In the genomic region with DNA sequence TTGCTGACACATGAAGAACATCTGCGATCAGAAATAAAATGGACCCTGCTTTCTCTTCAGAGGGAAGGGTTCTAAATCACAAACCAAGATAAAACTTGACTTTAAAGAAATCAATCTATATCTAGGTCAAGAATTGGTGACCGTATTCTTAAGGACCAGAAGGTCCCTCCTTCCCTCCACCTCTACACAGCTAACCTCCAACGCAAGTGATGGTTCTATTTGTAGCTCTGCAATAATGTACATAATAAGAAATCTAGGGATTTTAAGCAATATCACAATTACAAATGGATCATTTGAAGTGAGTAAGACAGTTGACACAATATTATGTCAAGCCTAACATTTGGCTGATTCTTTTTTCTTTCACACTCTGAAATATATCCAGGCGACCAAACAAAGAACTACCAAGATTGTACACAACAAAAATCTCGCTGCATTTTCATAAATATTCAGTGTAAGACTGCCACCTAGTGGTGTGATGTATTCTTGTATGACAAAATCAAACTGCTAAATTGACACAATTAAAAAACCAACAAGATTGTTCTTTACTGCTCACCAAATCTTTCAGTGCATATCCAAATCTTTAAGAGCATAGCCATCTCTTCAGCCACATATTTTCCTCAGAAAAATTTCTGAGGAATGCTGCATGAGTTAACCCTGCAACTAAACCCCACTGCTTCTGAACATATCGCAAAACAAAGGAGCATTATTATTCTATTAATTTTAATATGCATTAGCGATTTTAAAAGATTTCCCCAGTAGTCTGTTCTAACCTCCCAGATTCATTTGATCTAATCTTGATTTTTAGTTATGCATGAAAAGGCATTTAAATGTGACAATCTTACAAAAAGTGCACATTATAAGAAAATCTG, we compare ENCODE assay signal across 8 cellular contexts. TPM values are rescaled to one million over a fixed set of nuclear protein-coding genes. Genes with fewer than 3 reads are reported as not detected.
DNase-seq lines count a peak whose midpoint lies in the region; ATAC-seq, FAIRE-seq and TF ChIP-seq lines count a peak whose summit lies in the region.

No MANE protein-coding gene starts in this region.

- H3K79me2 ChIP-seq in Loucy (ENCODE audit: insufficient read depth, low read length) (no peaks in the 10 kb centered on the region), PC-3 (ENCODE audit: low read length) (no peaks in the 10 kb centered on the region)

- H3K27me3 ChIP-seq in Loucy (ENCODE audit: insufficient read depth, low read length, poor library complexity, severe bottlenecking): no peaks in the 10 kb centered on the region
- no peaks in the 10 kb centered on the region for H3K27me3 ChIP-seq in PC-3 (ENCODE audit: low read length)
- no peaks in the 10 kb centered on the region for H3K27me3 ChIP-seq in lung (ENCODE audit: control insufficient read depth, insufficient read depth)

- H3K4me2 ChIP-seq in A549 (peak overlapping the region; percentile 45), Loucy (ENCODE audit: low read depth, low read length, poor library complexity, severe bottlenecking) (no peak overlapping the region), PC-3 (ENCODE audit: low read length) (peak overlapping the region; percentile 10; the same call in 1 of the 2 replicates)

- TF ChIP-seq CTCF in A549 (IDR thresholded peaks at IDR 0.05) (peak; percentile 82), GM10248 (IDR thresholded peaks at IDR 0.05; ENCODE audit: control extremely low read depth, extremely low read depth, low read depth, missing control alignments) (peak; percentile 43), Loucy (conservative IDR thresholded peaks at IDR 0.05; ENCODE audit: low read length) (peak; percentile 74), PC-3 (conservative IDR thresholded peaks at IDR 0.05; ENCODE audit: low read depth, low read length) (peak; percentile 75), lung (IDR thresholded peaks at IDR 0.05; ENCODE audit: control extremely low read depth, extremely low read depth) (peak; percentile 58)

- TF ChIP-seq RAD21 in A549 (conservative IDR thresholded peaks at IDR 0.05 in 1 of 2, IDR thresholded peaks at IDR 0.05 in 1 of 2): peak; percentile 78 to 86

- H4K20me1 ChIP-seq in Loucy (ENCODE audit: insufficient read depth, low read length, poor library complexity, severe bottlenecking) (no peaks in the 10 kb centered on the region), PC-3 (ENCODE audit: low read length) (no peaks in the 10 kb centered on the region)

- H3F3A ChIP-seq in Loucy (ENCODE audit: low read depth): no peaks in the 10 kb centered on the region
- H3F3A ChIP-seq in PC-3 (ENCODE audit: low read length, unreplicated experiment): no peaks in the 10 kb centered on the region

- CTCF ChIA-PET in A549 (lab: Yijun Ruan, JAX) (interaction anchor here (0.6 to 2.3 kb wide), 14 partner anchors 9 to 794 kb away, joined by 3 to 8 read pairs (median 3); no protein-coding TSS in a partner anchor), GM10248 (lab: Yijun Ruan, JAX) (interaction anchor here (0.6 to 3.4 kb wide), 22 partner anchors 8 to 1115 kb away, joined by 3 to 18 read pairs (median 4); a partner anchor contains a TSS), PC-3 (lab: Charles Lee) (interaction anchor here (0.7 kb wide), 1 partner anchor 664 kb away, joined by 3 read pairs; no protein-coding TSS in a partner anchor)

- no peak overlapping the region for H3K27ac ChIP-seq in A549
- no peak overlapping the region for H3K27ac ChIP-seq in PC-3 (ENCODE audit: low read length)
- H3K27ac ChIP-seq in cingulate gyrus (ENCODE audit: low read depth, low read length): peak overlapping the region; percentile 20
- H3K27ac ChIP-seq in lung (ENCODE audit: low read depth in 1 of 2, low read length in 1 of 2): no peak overlapping the region

- H3K4me1 ChIP-seq in A549: no peaks in the 10 kb centered on the region
- peaks cover 10% of the 10 kb centered on the region for H3K4me1 ChIP-seq in Loucy (ENCODE audit: insufficient read depth, low read length, poor library complexity, severe bottlenecking)
- no peaks in the 10 kb centered on the region for H3K4me1 ChIP-seq in PC-3 (ENCODE audit: insufficient read depth, low read length)
- peaks cover 3 to 4% of the 10 kb centered on the region in 2 donors for H3K4me1 ChIP-seq in lung (ENCODE audit: control insufficient read depth in 2 of 2, insufficient read depth in 2 of 2, low read length in 2 of 2)

- no peak for TF ChIP-seq POLR2A in A549 (IDR thresholded peaks at IDR 0.05; ENCODE audit: low read length)

- H3K9me3 ChIP-seq in A549 (no peaks in the 10 kb centered on the region), Loucy (ENCODE audit: insufficient read depth, low read depth, low read length) (no peaks in the 10 kb centered on the region), PC-3 (ENCODE audit: low read length) (no peaks in the 10 kb centered on the region), lung (ENCODE audit: control insufficient read depth in 2 of 2, insufficient read depth in 1 of 2, low read length in 1 of 2) (peaks cover 0 to 1% of the 10 kb centered on the region in 2 donors)

- POLR2A ChIA-PET in A549 (lab: Yijun Ruan, JAX): no interaction called here
- POLR2A ChIA-PET in GM10248 (lab: Yijun Ruan, JAX): no interaction called here
- POLR2A ChIA-PET in PC-3 (lab: Charles Lee; ENCODE audit: unreplicated experiment): interaction anchor here (0.7 kb wide), 1 partner anchor 895 kb away, joined by 3 read pairs; no protein-coding TSS in a partner anchor

- peak; percentile 55 to 70; a peak in 5 of 6 replicates for ATAC-seq in A549
- ATAC-seq in PC-3: peak; percentile 46
- ATAC-seq in lung (ENCODE audit: insufficient read depth, low FRiP score): no peak
- no peak for ATAC-seq in HG03460 (IDR thresholded peaks at IDR 0.05; ENCODE audit: unreplicated experiment)

- no peaks in the 10 kb centered on the region for H3K9me2 ChIP-seq in Loucy (replicated peaks; ENCODE audit: low read depth, low read length)
- no peaks in the 10 kb centered on the region for H3K9me2 ChIP-seq in PC-3 (replicated peaks; ENCODE audit: low read length)

- WGBS in A549 (ENCODE audit: missing lambda C conversion rate): 39% methylated on average over 7 of the region's 7 CpGs
- WGBS in lung, 2 donors: 60 to 67% methylated on average over 7 of the region's 7 CpGs

- TF ChIP-seq EP300 in A549 (IDR thresholded peaks at IDR 0.05): no peak

- DNase-seq in A549 (ENCODE audit: low read depth in 1 of 2, low spot score in 1 of 2) (peak; percentile 39 to 69), GM10248 (ENCODE audit: extremely low spot score) (peak; percentile 52), PC-3 (peak; percentile 80), lung (ENCODE audit: low spot score) (no peak), islet precursor cell (no peak)

- intact Hi-C loops in PC-3 (cut with micrococcal nuclease): loop anchor here (1.0 to 5.0 kb wide), 6 partner anchors 79 to 793 kb away; no protein-coding TSS in a partner anchor

- H3K4me3 ChIP-seq in A549: no peak overlapping the region
- H3K4me3 ChIP-seq in Loucy (ENCODE audit: low read length, poor library complexity, severe bottlenecking): no peak overlapping the region
- no peak overlapping the region for H3K4me3 ChIP-seq in PC-3 (ENCODE audit: low read length)
- H3K4me3 ChIP-seq in lung: no peak overlapping the region

- H3K36me3 ChIP-seq in Loucy (ENCODE audit: insufficient read depth, low read length): no peaks in the 10 kb centered on the region
- H3K36me3 ChIP-seq in PC-3 (ENCODE audit: low read depth, low read length): no peaks in the 10 kb centered on the region
- H3K36me3 ChIP-seq in lung (ENCODE audit: control insufficient read depth in 2 of 2, insufficient read depth in 2 of 2, low read length in 2 of 2): peaks cover 0 to 4% of the 10 kb centered on the region in 2 donors

- H3K9ac ChIP-seq in Loucy (ENCODE audit: low read depth, low read length, poor library complexity, severe bottlenecking): no peak overlapping the region
- no peak overlapping the region for H3K9ac ChIP-seq in PC-3 (ENCODE audit: low read length)

- H2AFZ ChIP-seq in Loucy (ENCODE audit: low read length): no peak overlapping the region
- H2AFZ ChIP-seq in PC-3 (ENCODE audit: low read length): peak overlapping the region; percentile 50; the same call in 1 of the 2 replicates

- FAIRE-seq in A549 (lab: Jason Lieb, UNC): peak; percentile 84

- no TSS peak for BruUV-seq in PC-3 (replicated peaks; lab: Mats Ljungman, UMichigan)

TF ChIP-seq in A549, 52 proteins besides CTCF, POLR2A, EP300 and RAD21:
- TF ChIP-seq ZNF302 (CRISPR knock-in tag; IDR thresholded peaks at IDR 0.05) (no peak), NPAS2 (CRISPR knock-in tag; IDR thresholded peaks at IDR 0.05; ENCODE audit: borderline replicate concordance) (no peak), CHD4 (IDR thresholded peaks at IDR 0.05; ENCODE audit: borderline replicate concordance) (no peak), TP53 (CRISPR knock-in tag; IDR thresholded peaks at IDR 0.05) (no peak), GATA3 (IDR thresholded peaks at IDR 0.05; ENCODE audit: borderline replicate concordance) (no peak), HEYL (CRISPR knock-in tag; IDR thresholded peaks at IDR 0.05) (no peak), MAFK (IDR thresholded peaks at IDR 0.05; ENCODE audit: partially characterized antibody) (peak; percentile 80), KDM5A (IDR thresholded peaks at IDR 0.05) (no peak), NFE2L2 (conservative IDR thresholded peaks at IDR 0.05; ENCODE audit: low read length) (no peak), HOXB13 (CRISPR knock-in tag; IDR thresholded peaks at IDR 0.05; ENCODE audit: low read depth) (no peak), HOXA7 (CRISPR knock-in tag; IDR thresholded peaks at IDR 0.05) (no peak), SMC3 (IDR thresholded peaks at IDR 0.05) (peak; percentile 67), CHD2 (IDR thresholded peaks at IDR 0.05; ENCODE audit: low read length, partially characterized antibody) (no peak), ZFP36 (IDR thresholded peaks at IDR 0.05; ENCODE audit: borderline replicate concordance, partially characterized antibody) (no peak)
- TF ChIP-seq, protein P1, sequence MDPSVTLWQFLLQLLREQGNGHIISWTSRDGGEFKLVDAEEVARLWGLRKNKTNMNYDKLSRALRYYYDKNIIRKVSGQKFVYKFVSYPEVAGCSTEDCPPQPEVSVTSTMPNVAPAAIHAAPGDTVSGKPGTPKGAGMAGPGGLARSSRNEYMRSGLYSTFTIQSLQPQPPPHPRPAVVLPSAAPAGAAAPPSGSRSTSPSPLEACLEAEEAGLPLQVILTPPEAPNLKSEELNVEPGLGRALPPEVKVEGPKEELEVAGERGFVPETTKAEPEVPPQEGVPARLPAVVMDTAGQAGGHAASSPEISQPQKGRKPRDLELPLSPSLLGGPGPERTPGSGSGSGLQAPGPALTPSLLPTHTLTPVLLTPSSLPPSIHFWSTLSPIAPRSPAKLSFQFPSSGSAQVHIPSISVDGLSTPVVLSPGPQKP (IDR thresholded peaks at IDR 0.05; ENCODE audit: low read depth, low read length): no peak

RNA-seq across cellular contexts. Expression of a gene that starts 44.5 kb away (rescaled TPM):
- polyA plus RNA-seq in A549 (2011; rRNA removed) (1.6 and 2.0 TPM in 2 replicates), A549 (2017; fragmentation: RNase III; extraction: RNeasy Plus Mini Kit Qiagen cat#74134 plus additional on column Dnase treatment) (0.66 to 0.84 TPM (median 0.72 TPM) in 3 replicates), lung (10 to 100 TPM; 16.5 to 36.4 TPM)
- polyA plus RNA-seq in A549 (2012; cell fraction: cytosol; rRNA removed): 0.15 and 0.18 TPM in 2 replicates
- polyA plus RNA-seq in A549 (2012; cell fraction: nucleus; rRNA removed): 0.12 TPM in 2 replicates
- polyA minus RNA-seq in A549 (2011; rRNA and poly(A)+ RNA removed): 0.95 and 1.1 TPM in 2 replicates
- total RNA-seq in PC-3 (2014; rRNA removed) (1.1 and 3.2 TPM in 2 replicates), lung (10 to 100 TPM; 25.3 to 54.6 TPM)

Comparison
In these comparisons a context has a peak if more than half of its experiments do, and no peak if none do; other contexts are left out.
1. ATAC-seq: peak in A549 (2 of 2) and PC-3 (single experiment); none in lung (single experiment) and HG03460 (single experiment).
2. DNase-seq: peak in A549 (2 of 2), GM10248 (single experiment) and PC-3 (single experiment); none in lung (single experiment) and islet precursor cell (single experiment).
3. Peak in every context shown above with its lines, with median percentiles within 50 percentile points of each other: CTCF ChIP-seq.